In genomic region chr5:123119334-123119986, GRCh38 we compare ENCODE assay signal across 11 cellular contexts. TPM values are rescaled to one million over a fixed set of nuclear protein-coding genes. Genes with fewer than 3 reads are reported as not detected.
DNase-seq lines count a peak whose midpoint lies in the region; ATAC-seq and TF ChIP-seq lines count a peak whose summit lies in the region.
"Had no signal": no experiment of that assay in that cellular context is flagged by ENCODE, and none has a peak within 500 bp of the region (broad histone marks: within the 10 kb centered on the region; RNA-seq: fewer than 3 reads in every experiment).

No MANE protein-coding gene starts in this region.

- TF ChIP-seq POLR2A in IMR-90 (IDR thresholded peaks at IDR 0.05; ENCODE audit: low read depth, low read length) = no peak
- no peak for TF ChIP-seq POLR2A in right lobe of liver (IDR thresholded peaks at IDR 0.05)

- H3K4me3 ChIP-seq in AG10803 (ENCODE audit: low read length) (peak overlapping the region; percentile 16; the same call in 1 of the 2 replicates), IMR-90 (ENCODE audit: insufficient read depth, low read depth, low read length) (peak overlapping the region; percentile 23; the same call in 1 of the 2 replicates), astrocyte of the spinal cord (ENCODE audit: low read depth, low read length) (no peak overlapping the region), right lobe of liver (no peak overlapping the region)
- H3K4me3 ChIP-seq: testis had no signal

- H3K4me1 ChIP-seq in IMR-90 (ENCODE audit: control insufficient read depth, insufficient read depth, low read length) (peaks cover 15% of the 10 kb centered on the region), right lobe of liver (no peaks in the 10 kb centered on the region), foreskin keratinocyte (no peaks in the 10 kb centered on the region)
- H3K4me1 ChIP-seq: testis had no signal

- H3K9me3 ChIP-seq in IMR-90 (ENCODE audit: control insufficient read depth, insufficient read depth, low read length) = no peaks in the 10 kb centered on the region
- H3K9me3 ChIP-seq in right lobe of liver = no peaks in the 10 kb centered on the region
- H3K9me3 ChIP-seq: testis had no signal

- peak overlapping the region; percentile 42 to 73; a peak in 3 of 4 replicates for H4K8ac ChIP-seq in IMR-90 (ENCODE audit: low read depth in 2 of 2, low read length in 2 of 2)

- H3K9me1 ChIP-seq in IMR-90 (ENCODE audit: insufficient read depth, low read length) = peaks cover 9% of the 10 kb centered on the region

- H4K20me1 ChIP-seq in IMR-90 (ENCODE audit: insufficient read depth, low read length) = no peaks in the 10 kb centered on the region

- ATAC-seq in IMR-90 (ENCODE audit: low read depth) = peak; percentile 88
- peak; percentile 39 to 54 (median 43) for ATAC-seq in right lobe of liver
- no peak for ATAC-seq in GM19397 (IDR thresholded peaks at IDR 0.05; ENCODE audit: unreplicated experiment)
- no peak for ATAC-seq in GM19467 (IDR thresholded peaks at IDR 0.05; ENCODE audit: unreplicated experiment)
- ATAC-seq in foreskin keratinocyte = no peak

- peak overlapping the region; percentile 22; the same call in 1 of the 2 replicates for H3K56ac ChIP-seq in IMR-90 (ENCODE audit: extremely low read depth, insufficient read depth, low read length)

- H2BK20ac ChIP-seq in IMR-90 (ENCODE audit: low read depth, low read length) = peak overlapping the region; percentile 91

- peak overlapping the region; percentile 93 for H3K4me2 ChIP-seq in IMR-90 (ENCODE audit: low read depth, low read length)

- H4K5ac ChIP-seq in IMR-90 (ENCODE audit: low read depth, low read length) = peak overlapping the region; percentile 74

- H3K18ac ChIP-seq in IMR-90 (ENCODE audit: low read depth, low read length) = peak overlapping the region; percentile 87

- intact Hi-C loops in IMR-90 (cut with micrococcal nuclease) = loop anchor here (1.0 kb wide), 1 partner anchor 82 kb away; no protein-coding TSS in a partner anchor
- intact Hi-C loops in right lobe of liver (cut with DNase I) = no loop called here

- H3K9ac ChIP-seq in IMR-90 (ENCODE audit: low read depth, low read length) = peak overlapping the region; percentile 27; the same call in 1 of the 2 replicates

- peak; percentile 16; the same call in 1 of the 2 replicates for TF ChIP-seq RAD21 in IMR-90 (IDR thresholded peaks at IDR 0.05; ENCODE audit: low read length)

- peak overlapping the region; percentile 72 for H2AFZ ChIP-seq in IMR-90 (replicated peaks; ENCODE audit: low read length, poor library complexity)

- H2AK9ac ChIP-seq in IMR-90 (replicated peaks; ENCODE audit: low read depth, low read length, poor library complexity) = no peak overlapping the region

- TF ChIP-seq CTCF in AG10803 (conservative IDR thresholded peaks at IDR 0.05; ENCODE audit: low read length) (peak; percentile 24), IMR-90 (conservative IDR thresholded peaks at IDR 0.05; ENCODE audit: low read depth, low read length) (peak; percentile 31; the same call in 1 of the 2 replicates), astrocyte of the spinal cord (IDR thresholded peaks at IDR 0.05; ENCODE audit: low read depth, low read length) (peak; percentile 1), right lobe of liver (IDR thresholded peaks at IDR 0.05) (peak in 1 of 4 donors; percentile 22), foreskin keratinocyte (conservative IDR thresholded peaks at IDR 0.05) (no peak)

- H3K4ac ChIP-seq in IMR-90 (ENCODE audit: low read depth, low read length) = peak overlapping the region; percentile 71

- H3K79me1 ChIP-seq in IMR-90 (ENCODE audit: low read depth in 1 of 2, low read length in 2 of 2) = no peaks in the 10 kb centered on the region

- in situ Hi-C loops in IMR-90 (cut with MboI; ENCODE audit: low sequenced_read_pairs) (no loop called here), astrocyte of the spinal cord (cut with HindIII; ENCODE audit: low sequenced_read_pairs) (no loop called here)

- DNase-seq in AG10803 (ENCODE audit: low read depth) (peak; percentile 63), IMR-90 (peak; percentile 74), astrocyte of the spinal cord (ENCODE audit: low read depth, low spot score) (peak; percentile 20), right lobe of liver (no peak), foreskin keratinocyte (no peak), NCI-H146 (lab: John Stamatoyannopoulos, UW) (no peak)
- DNase-seq: activated CD8-positive, alpha-beta memory T cell treated with anti-CD3 and anti-CD28 coated beads for 24 hours; left cardiac atrium; testis had no signal

- 0 out of 2 replicates have a peak overlapping the region, but pooled peaks have one; percentile 6 for H3K14ac ChIP-seq in IMR-90 (replicated peaks; ENCODE audit: low read depth, low read length)

- dilution Hi-C loops in IMR-90 (cut with HindIII; ENCODE audit: low sequenced_read_pairs, unreplicated experiment) = no loop called here

- POLR2A ChIA-PET in IMR-90 (lab: Charles Lee; ENCODE audit: unreplicated experiment) = no interaction called here

- H4K91ac ChIP-seq in IMR-90 (ENCODE audit: insufficient read depth, low read depth, low read length) = peak overlapping the region; percentile 83

- BruUV-seq in IMR-90 (replicated peaks; lab: Mats Ljungman, UMichigan) = no TSS peak

- H3K27ac ChIP-seq in IMR-90 (ENCODE audit: insufficient read depth, low read length) (peak overlapping the region; percentile 88), right lobe of liver (no peak overlapping the region), foreskin keratinocyte (no peak overlapping the region)
- H3K27ac ChIP-seq: testis had no signal

- peak overlapping the region; percentile 48; the same call in 1 of the 2 replicates for H2AK5ac ChIP-seq in IMR-90 (ENCODE audit: low read depth, low read length)

- H3K23ac ChIP-seq in IMR-90 (ENCODE audit: low read depth, low read length) = no peak overlapping the region

- H3K27me3 ChIP-seq in IMR-90 (ENCODE audit: control insufficient read depth, insufficient read depth, low read length) (no peaks in the 10 kb centered on the region), right lobe of liver (no peaks in the 10 kb centered on the region), foreskin keratinocyte (peaks cover 5% of the 10 kb centered on the region)
- H3K27me3 ChIP-seq: testis had no signal

- CTCF ChIA-PET in IMR-90 (lab: Yijun Ruan, JAX) = interaction anchor here (0.7 to 1.2 kb wide), 3 partner anchors 15 to 116 kb away, joined by 3 read pairs; no protein-coding TSS in a partner anchor

- H2BK15ac ChIP-seq in IMR-90 (ENCODE audit: low read depth, low read length) = peak overlapping the region; percentile 42; the same call in 2 of the 3 replicates

- H3K36me3 ChIP-seq in IMR-90 (ENCODE audit: control insufficient read depth, insufficient read depth, low read length) (no peaks in the 10 kb centered on the region), right lobe of liver (no peaks in the 10 kb centered on the region)

- peak overlapping the region; percentile 93 for H2BK120ac ChIP-seq in IMR-90 (ENCODE audit: low read depth, low read length)

- WGBS in IMR-90 (ENCODE audit: extremely low coverage in 2 of 2, insufficient read length in 1 of 2), 2 experiments = no CpG with 5 or more reads among the region's 8 CpGs
- 23% methylated on average over 5 of the region's 8 CpGs for WGBS in right lobe of liver (ENCODE audit: insufficient coverage, low coverage, low lambda C conversion rate, missing lambda C conversion rate)

- H2BK5ac ChIP-seq in IMR-90 (ENCODE audit: low read depth, low read length, poor library complexity, severe bottlenecking) = peak overlapping the region; percentile 77

TF ChIP-seq in IMR-90, 13 proteins besides CTCF, POLR2A, EP300 and RAD21:
- TF ChIP-seq NFE2L2 (IDR thresholded peaks at IDR 0.05; ENCODE audit: low read depth, low read length) = peak; percentile 3; the same call in 1 of the 2 replicates
- TF ChIP-seq BHLHE40 (IDR thresholded peaks at IDR 0.05; ENCODE audit: low read depth, low read length) = no peak; the same call in 1 of the 2 replicates
- TF ChIP-seq CEBPB (IDR thresholded peaks at IDR 0.05; ENCODE audit: low read depth, low read length) = peak; percentile 93
- TF ChIP-seq RFX5 (IDR thresholded peaks at IDR 0.05; ENCODE audit: low read depth, low read length) = no peak
- no peak for TF ChIP-seq FOS (IDR thresholded peaks at IDR 0.05; ENCODE audit: low read depth, low read length)
- no peak for TF ChIP-seq MAZ (IDR thresholded peaks at IDR 0.05; ENCODE audit: borderline replicate concordance, low read depth, low read length)
- TF ChIP-seq CHD1 (IDR thresholded peaks at IDR 0.05; ENCODE audit: low read depth, low read length) = no peak
- no peak for TF ChIP-seq MXI1 (IDR thresholded peaks at IDR 0.05; ENCODE audit: borderline replicate concordance, low read depth, low read length)
- no peak for TF ChIP-seq RCOR1 (IDR thresholded peaks at IDR 0.05; ENCODE audit: insufficient replicate concordance, low read length)
- TF ChIP-seq SMC3 (IDR thresholded peaks at IDR 0.05; ENCODE audit: low read depth, low read length) = no peak
- TF ChIP-seq USF2 (IDR thresholded peaks at IDR 0.05; ENCODE audit: low read depth, low read length) = no peak

RNA-seq across cellular contexts. Expression of gene PRDM6, which starts 30.4 kb away (rescaled TPM):
- total RNA-seq in IMR-90 (2012; rRNA removed) (0.18 and 0.28 TPM in 2 replicates), right lobe of liver (under 1 TPM in 5 of 6 experiments, not detected in 1; 0.20 to 0.64 (median 0.31) TPM), foreskin keratinocyte (0.07 TPM in 2 replicates)
- polyA plus RNA-seq in IMR-90 (2012; rRNA removed) (1.0 and 1.1 TPM in 2 replicates), foreskin keratinocyte (0.01 TPM in 2 replicates)
- polyA plus RNA-seq in IMR-90 (2012; cell fraction: cytosol; rRNA removed) = 0.45 and 0.59 TPM in 2 replicates
- polyA plus RNA-seq in IMR-90 (2012; cell fraction: nucleus; rRNA removed; ENCODE audit: low replicate concordance) = 1.7 and 2.1 TPM in 2 replicates

Comparison
In these comparisons a context has a peak if more than half of its experiments do, and no peak if none do; other contexts are left out.
1. DNase-seq: peak in AG10803 (single experiment), IMR-90 (single experiment) and astrocyte of the spinal cord (single experiment); none in right lobe of liver (0 of 3), foreskin keratinocyte (0 of 2) and NCI-H146 (single experiment).
2. H3K4me3 ChIP-seq: peak in AG10803 (single experiment) and IMR-90 (single experiment); none in astrocyte of the spinal cord (single experiment) and right lobe of liver (0 of 3).
3. ATAC-seq: peak in IMR-90 (single experiment) and right lobe of liver (4 of 4); none in GM19397 (single experiment), GM19467 (single experiment) and foreskin keratinocyte (single experiment).